20 cellular contexts compared by ENCODE assay signal in genomic region chr7:73984481-73985205, GRCh38. TPM values are rescaled to one million over a fixed set of nuclear protein-coding genes. Genes with fewer than 3 reads are reported as not detected.
DNase-seq lines count a peak whose midpoint lies in the region; ATAC-seq and TF ChIP-seq lines count a peak whose summit lies in the region.
"Had no signal": no experiment of that assay in that cellular context is flagged by ENCODE, and none has a peak within 500 bp of the region (broad histone marks: within the 10 kb centered on the region; RNA-seq: fewer than 3 reads in every experiment).

No MANE protein-coding gene starts in this region.

- H3K4me1 ChIP-seq in right atrium auricular region, result peaks cover 0 to 32% of the 10 kb centered on the region in 2 donors
- H3K4me1 ChIP-seq in esophagus muscularis mucosa, result peaks cover 24 to 50% (median 48%) of the 10 kb centered on the region in 4 donors
- peaks cover 0 to 2% of the 10 kb centered on the region in 2 donors for H3K4me1 ChIP-seq in neuronal stem cell (ENCODE audit: control insufficient read depth in 2 of 2, insufficient read depth in 1 of 2, low read depth in 1 of 2, low read length in 2 of 2)

- intact Hi-C loops in Right ventricle myocardium inferior (cut with DNase I) (no loop called here), esophagus muscularis mucosa (cut with DNase I) (loop anchor here (5.0 kb wide), 1 partner anchor 43 kb away; the partner anchor contains the start of gene ELN)

- WGBS in esophagus muscularis mucosa, result 91% methylated on average over 19 of the region's 19 CpGs
- WGBS in neuronal stem cell (ENCODE audit: extremely low coverage in 2 of 2, insufficient read length in 2 of 2, insufficient replicate concordance in 1 of 2), 2 donors, result no CpG with 5 or more reads among the region's 19 CpGs

- H3K9me3 Mint-ChIP-seq in type B pancreatic cell, result no peaks in the 10 kb centered on the region
- no peaks in the 10 kb centered on the region for H3K9me3 Mint-ChIP-seq in activated T-cell treated with anti-CD3 and anti-CD28 coated beads, Interleukin-2, amount 50 U/mL, for 24 hours
- H3K9me3 Mint-ChIP-seq: IgD-negative memory B cell had no signal

- H3K4ac ChIP-seq in neuronal stem cell (ENCODE audit: low read length), result no peak overlapping the region

- peak overlapping the region; percentile 78 to 79 for H3K27ac ChIP-seq in right atrium auricular region
- H3K27ac ChIP-seq in esophagus muscularis mucosa (replicated peaks in 1 of 4), result peak overlapping the region; percentile 76 to 86 (median 82)
- no peak overlapping the region for H3K27ac ChIP-seq in neuronal stem cell (replicated peaks; ENCODE audit: low read length)

- no peak overlapping the region for H3K9ac ChIP-seq in neuronal stem cell (ENCODE audit: low read depth, low read length, poor library complexity)

- no peak for TF ChIP-seq CTCF in right atrium auricular region (IDR thresholded peaks at IDR 0.05)
- TF ChIP-seq CTCF in esophagus muscularis mucosa (IDR thresholded peaks at IDR 0.05), result no peak
- no peak for TF ChIP-seq CTCF in type B pancreatic cell (conservative IDR thresholded peaks at IDR 0.05)
- TF ChIP-seq CTCF in GM10266 (IDR thresholded peaks at IDR 0.05; ENCODE audit: control insufficient read depth, insufficient read depth, low read depth, missing control alignments), result no peak

- H3K4me3 ChIP-seq in right atrium auricular region (no peak overlapping the region), esophagus muscularis mucosa (no peak overlapping the region), neuronal stem cell (ENCODE audit: low read length in 2 of 2) (no peak overlapping the region)

- no peak for ATAC-seq in Right ventricle myocardium inferior

- no peak overlapping the region for H3K4me3 Mint-ChIP-seq in type B pancreatic cell
- H3K4me3 Mint-ChIP-seq in activated T-cell treated with anti-CD3 and anti-CD28 coated beads, Interleukin-2, amount 50 U/mL, for 24 hours, result no peak overlapping the region
- H3K4me3 Mint-ChIP-seq: CD14-positive monocyte, IgD-negative memory B cell had no signal

- no peaks in the 10 kb centered on the region for H3K9me3 ChIP-seq in right atrium auricular region
- no peaks in the 10 kb centered on the region for H3K9me3 ChIP-seq in esophagus muscularis mucosa
- no peaks in the 10 kb centered on the region for H3K9me3 ChIP-seq in neuronal stem cell (replicated peaks in 1 of 2; ENCODE audit: control insufficient read depth in 2 of 2, insufficient read depth in 1 of 2, low read depth in 1 of 2, low read length in 2 of 2)

- H3K4me1 Mint-ChIP-seq in type B pancreatic cell (ENCODE audit: unreplicated experiment), result peaks cover 7% of the 10 kb centered on the region
- H3K4me1 Mint-ChIP-seq in activated T-cell treated with anti-CD3 and anti-CD28 coated beads, Interleukin-2, amount 50 U/mL, for 24 hours (ENCODE audit: low read depth), result no peaks in the 10 kb centered on the region
- H3K4me1 Mint-ChIP-seq: IgD-negative memory B cell had no signal

- H3K14ac ChIP-seq in neuronal stem cell (ENCODE audit: low read length), result no peak overlapping the region

- no peak overlapping the region for H2AFZ ChIP-seq in neuronal stem cell (ENCODE audit: low read length)

- no peak overlapping the region for H3K4me2 ChIP-seq in neuronal stem cell (ENCODE audit: insufficient read depth, low read length, poor library complexity, severe bottlenecking)

- no peaks in the 10 kb centered on the region for H3K36me3 Mint-ChIP-seq in type B pancreatic cell
- H3K36me3 Mint-ChIP-seq in activated T-cell treated with anti-CD3 and anti-CD28 coated beads, Interleukin-2, amount 50 U/mL, for 24 hours (ENCODE audit: low read depth), result no peaks in the 10 kb centered on the region
- H3K36me3 Mint-ChIP-seq: CD14-positive monocyte, IgD-negative memory B cell had no signal

- no peak overlapping the region for H2BK12ac ChIP-seq in neuronal stem cell (ENCODE audit: low read length)

- H2BK120ac ChIP-seq in neuronal stem cell (ENCODE audit: low read depth, low read length), result no peak overlapping the region

- no peak overlapping the region for H3K23ac ChIP-seq in neuronal stem cell (ENCODE audit: low read depth, low read length, poor library complexity)

- H4K8ac ChIP-seq in neuronal stem cell (ENCODE audit: low read depth, low read length), result no peak overlapping the region

- peaks cover 4% of the 10 kb centered on the region for H3K27me3 Mint-ChIP-seq in type B pancreatic cell
- H3K27me3 Mint-ChIP-seq in activated T-cell treated with anti-CD3 and anti-CD28 coated beads, Interleukin-2, amount 50 U/mL, for 24 hours, result no peaks in the 10 kb centered on the region
- H3K27me3 Mint-ChIP-seq: IgD-negative memory B cell had no signal

- H3K27me3 ChIP-seq in right atrium auricular region, result no peaks in the 10 kb centered on the region
- no peaks in the 10 kb centered on the region for H3K27me3 ChIP-seq in esophagus muscularis mucosa
- H3K27me3 ChIP-seq in neuronal stem cell (ENCODE audit: control insufficient read depth in 3 of 3, insufficient read depth in 3 of 3, low read depth in 1 of 3, low read length in 3 of 3), result peaks cover 0 to 6% (median 0%) of the 10 kb centered on the region in 3 experiments

- no peaks in the 10 kb centered on the region for H3K79me1 ChIP-seq in neuronal stem cell (ENCODE audit: low read depth, low read length)

- H3K36me3 ChIP-seq in right atrium auricular region, result no peaks in the 10 kb centered on the region
- H3K36me3 ChIP-seq in esophagus muscularis mucosa, result no peaks in the 10 kb centered on the region
- H3K36me3 ChIP-seq in neuronal stem cell (replicated peaks in 1 of 2; ENCODE audit: control insufficient read depth in 2 of 2, insufficient read depth in 2 of 2, low read length in 2 of 2), result no peaks in the 10 kb centered on the region

- peak overlapping the region; percentile 23 for H3K18ac ChIP-seq in neuronal stem cell (ENCODE audit: low read length)

- no peak overlapping the region for H2AK5ac ChIP-seq in neuronal stem cell (ENCODE audit: low read depth, low read length)

- no peak for TF ChIP-seq EP300 in esophagus muscularis mucosa (IDR thresholded peaks at IDR 0.05)

- no peak overlapping the region for H2BK5ac ChIP-seq in neuronal stem cell (ENCODE audit: low read length)

- no peak overlapping the region for H4K91ac ChIP-seq in neuronal stem cell (ENCODE audit: low read depth, low read length, poor library complexity)

- TF ChIP-seq POLR2A in esophagus muscularis mucosa (IDR thresholded peaks at IDR 0.05; ENCODE audit: low read depth), result no peak

- DNase-seq in right atrium auricular region (ENCODE audit: low spot score) (peak; percentile 83), Right ventricle myocardium inferior (ENCODE audit: missing footprints) (no peak), esophagus muscularis mucosa (ENCODE audit: extremely low spot score) (no peak), neuronal stem cell (ENCODE audit: low spot score) (no peak), type B pancreatic cell (ENCODE audit: extremely low spot score, unreplicated experiment) (no peak), GM10266 (ENCODE audit: extremely low spot score) (no peak)
- DNase-seq in activated effector memory CD4-positive, alpha-beta T cell treated with anti-CD3 and anti-CD28 coated beads, Interleukin-2, amount 50 U/mL, for 16 hours, result no peak
- DNase-seq in activated T-cell treated with anti-CD3 and anti-CD28 coated beads, Interleukin-2, amount 50 U/mL, for 24 hours, result no peak
- DNase-seq: EL, GF-D8, Karpas-422, MV-4-11, NCI-H1694, NCI-H2081, NCI-H446, NCI-H526 treated with DMSO at 0.1 percent for 48 hours, OCI-M1 had no signal

- H3K27ac Mint-ChIP-seq in type B pancreatic cell, result peak overlapping the region; percentile 24
- H3K27ac Mint-ChIP-seq in activated T-cell treated with anti-CD3 and anti-CD28 coated beads, Interleukin-2, amount 50 U/mL, for 24 hours, result no peak overlapping the region
- H3K27ac Mint-ChIP-seq: CD14-positive monocyte, IgD-negative memory B cell had no signal

- H2BK15ac ChIP-seq in neuronal stem cell (ENCODE audit: low read length), result no peak overlapping the region

RNA-seq across cellular contexts. Expression of gene ELN, which starts 43.3 kb away (rescaled TPM):
- total RNA-seq in right atrium auricular region (100 to 1,000 TPM; 138 to 149 TPM), Right ventricle myocardium inferior (29.9 TPM), esophagus muscularis mucosa (100 to 1,000 TPM; 337 to 646 (median 447) TPM), type B pancreatic cell (ENCODE audit: low replicate concordance) (8.8 TPM in 1 of 2 replicates, not detected in the other)
- polyA plus RNA-seq in neuronal stem cell (2013, experiment 1 of 2), result 2.9 TPM
- polyA plus RNA-seq in neuronal stem cell (2013, experiment 2 of 2), result 3.1 TPM
- total RNA-seq: H4 had no signal
- polyA plus RNA-seq: CD14-positive monocyte, IgD-negative memory B cell had no signal
